Comparison of ENCODE assay signal across 9 cellular contexts in the genomic region with DNA sequence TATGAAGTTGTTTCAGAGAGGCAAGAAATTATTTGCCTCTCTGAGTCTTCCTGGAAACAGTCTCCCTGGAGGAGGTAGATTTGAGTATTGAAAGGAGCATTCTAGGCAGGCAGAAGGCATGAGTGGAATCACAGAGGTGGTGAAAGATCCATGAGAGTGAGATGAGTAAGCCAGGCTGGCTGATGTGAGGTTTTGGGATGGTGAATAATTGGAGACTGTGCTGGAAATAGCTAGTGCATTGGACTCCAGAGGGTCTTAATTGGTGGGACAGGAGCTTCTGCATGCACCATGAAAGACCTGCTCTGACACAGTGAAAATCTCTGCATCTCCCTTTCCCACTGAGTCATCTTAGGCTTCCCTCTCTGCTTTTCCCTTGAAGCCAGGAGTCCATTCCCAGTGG. TPM values are rescaled to one million over a fixed set of nuclear protein-coding genes. Genes with fewer than 3 reads are reported as not detected.
DNase-seq lines count a peak whose midpoint lies in the region; ATAC-seq and TF ChIP-seq lines count a peak whose summit lies in the region.
"Had no signal": no experiment of that assay in that cellular context is flagged by ENCODE, and none has a peak within 500 bp of the region (broad histone marks: within the 10 kb centered on the region; RNA-seq: fewer than 3 reads in every experiment).

No MANE protein-coding gene starts in this region.

- TF ChIP-seq CTCF in heart right ventricle (IDR thresholded peaks at IDR 0.05) (no peak), suprapubic skin (IDR thresholded peaks at IDR 0.05) (no peak)

- peaks cover 0 to 44% (median 16%) of the 10 kb centered on the region in 9 donors for H3K4me1 ChIP-seq in heart right ventricle
- peaks cover 17% of the 10 kb centered on the region for H3K4me1 ChIP-seq in suprapubic skin

- TF ChIP-seq EP300 in suprapubic skin (IDR thresholded peaks at IDR 0.05): no peak

- H3K4me3 Mint-ChIP-seq in activated T-cell treated with anti-CD3 and anti-CD28 coated beads, Interleukin-2, amount 50 U/mL, for 4 hours: peak overlapping the region; percentile 68
- no peak overlapping the region for H3K4me3 Mint-ChIP-seq in activated CD8-positive, alpha-beta T cell treated with anti-CD3 and anti-CD28 coated beads, Interleukin-2, amount 10 ng/mL, durations not matched to agents 7 days and 5 days

- no peaks in the 10 kb centered on the region for H3K9me3 Mint-ChIP-seq in activated T-cell treated with anti-CD3 and anti-CD28 coated beads, Interleukin-2, amount 50 U/mL, for 4 hours
- H3K9me3 Mint-ChIP-seq in activated CD8-positive, alpha-beta T cell treated with anti-CD3 and anti-CD28 coated beads, Interleukin-2, amount 10 ng/mL, durations not matched to agents 7 days and 5 days (ENCODE audit: insufficient read depth): no peaks in the 10 kb centered on the region

- H3K4me3 ChIP-seq in heart right ventricle: no peak overlapping the region
- H3K4me3 ChIP-seq in suprapubic skin: no peak overlapping the region

- H3K4me1 Mint-ChIP-seq in activated T-cell treated with anti-CD3 and anti-CD28 coated beads, Interleukin-2, amount 50 U/mL, for 4 hours (ENCODE audit: low read depth): peaks cover 84% of the 10 kb centered on the region
- H3K4me1 Mint-ChIP-seq in activated CD8-positive, alpha-beta T cell treated with anti-CD3 and anti-CD28 coated beads, Interleukin-2, amount 10 ng/mL, durations not matched to agents 7 days and 5 days (ENCODE audit: low read depth): peaks cover 49% of the 10 kb centered on the region

- DNase-seq in activated T-cell treated with anti-CD3 and anti-CD28 coated beads, Interleukin-2, amount 50 U/mL, for 4 hours: no peak
- no peak for DNase-seq in activated T-cell treated with anti-CD3 and anti-CD28 coated beads, Interleukin-2, amount 50 U/mL, for 48 hours
- no peak for DNase-seq in activated CD8-positive, alpha-beta T cell treated with anti-CD3 and anti-CD28 coated beads, Interleukin-2, amount 10 ng/mL, durations not matched to agents 7 days and 5 days
- no peak for DNase-seq in heart right ventricle
- no peak for DNase-seq in suprapubic skin (ENCODE audit: low spot score in 2 of 2)
- no peak for DNase-seq in COR-L47 (lab: John Stamatoyannopoulos, UW)
- no peak for DNase-seq in stimulated activated CD4-positive, alpha-beta T cell treated with anti-CD3 and anti-CD28 coated beads, Interleukin-4, amount 100 ng/mL, for 1 hour
- no peak for DNase-seq in NCI-H774 (lab: John Stamatoyannopoulos, UW)
- DNase-seq: activated gamma-delta T cell treated with Interleukin-2 at 50 U/mL for 16 hours had no signal

- CTCF ChIA-PET in activated CD8-positive, alpha-beta T cell treated with anti-CD3 and anti-CD28 coated beads, Interleukin-2, amount 10 ng/mL, durations not matched to agents 7 days and 5 days (lab: Charles Lee): interaction anchor here (0.7 to 4.1 kb wide), 9 partner anchors 10 to 252 kb away, joined by 3 to 17 read pairs (median 6); partner anchors contain the start of gene CDC42EP3

- H3K36me3 Mint-ChIP-seq in activated T-cell treated with anti-CD3 and anti-CD28 coated beads, Interleukin-2, amount 50 U/mL, for 4 hours (ENCODE audit: insufficient read depth): peaks cover 3% of the 10 kb centered on the region
- H3K36me3 Mint-ChIP-seq in activated CD8-positive, alpha-beta T cell treated with anti-CD3 and anti-CD28 coated beads, Interleukin-2, amount 10 ng/mL, durations not matched to agents 7 days and 5 days (ENCODE audit: low read depth): peaks cover 16% of the 10 kb centered on the region

- H3K9me3 ChIP-seq in heart right ventricle (no peaks in the 10 kb centered on the region), suprapubic skin (no peaks in the 10 kb centered on the region)

- H3K27ac ChIP-seq in heart right ventricle (peak overlapping the region in 6 of 10 donors; percentile 12 to 78 (median 70)), suprapubic skin (peak overlapping the region; percentile 39)

- POLR2A ChIA-PET in activated CD8-positive, alpha-beta T cell treated with anti-CD3 and anti-CD28 coated beads, Interleukin-2, amount 10 ng/mL, durations not matched to agents 7 days and 5 days (lab: Charles Lee): interaction anchor here (1.0 to 2.5 kb wide), 5 partner anchors 10 to 75 kb away, joined by 3 to 11 read pairs (median 3); no protein-coding TSS in a partner anchor

- H3K27me3 ChIP-seq in heart right ventricle (no peaks in the 10 kb centered on the region), suprapubic skin (no peaks in the 10 kb centered on the region)

- no peak for TF ChIP-seq POLR2A in suprapubic skin (IDR thresholded peaks at IDR 0.05)

- H3K27me3 Mint-ChIP-seq in activated T-cell treated with anti-CD3 and anti-CD28 coated beads, Interleukin-2, amount 50 U/mL, for 4 hours (ENCODE audit: low read depth): no peaks in the 10 kb centered on the region
- H3K27me3 Mint-ChIP-seq in activated CD8-positive, alpha-beta T cell treated with anti-CD3 and anti-CD28 coated beads, Interleukin-2, amount 10 ng/mL, durations not matched to agents 7 days and 5 days (ENCODE audit: low read depth): no peaks in the 10 kb centered on the region

- intact Hi-C loops in heart right ventricle (cut with DNase I): no loop called here

- peak overlapping the region; percentile 91 for H3K27ac Mint-ChIP-seq in activated CD8-positive, alpha-beta T cell treated with anti-CD3 and anti-CD28 coated beads, Interleukin-2, amount 10 ng/mL, durations not matched to agents 7 days and 5 days

- ATAC-seq in activated T-cell treated with anti-CD3 and anti-CD28 coated beads, Interleukin-2, amount 50 U/mL, for 4 hours: no peak
- no peak for ATAC-seq in activated CD8-positive, alpha-beta T cell treated with anti-CD3 and anti-CD28 coated beads, Interleukin-2, amount 10 ng/mL, durations not matched to agents 7 days and 5 days
- ATAC-seq in heart right ventricle: peak in 5 of 8 donors; percentile 35 to 63 (median 46)

- H3K36me3 ChIP-seq in heart right ventricle (no peaks in the 10 kb centered on the region), suprapubic skin (no peaks in the 10 kb centered on the region)

RNA-seq across cellular contexts. Expression of gene CDC42EP3, which starts 46.3 kb away (rescaled TPM):
- 10 to 100 TPM; 31.6 to 58.1 (median 39.4) TPM for total RNA-seq in activated T-cell treated with anti-CD3 and anti-CD28 coated beads, Interleukin-2, amount 50 U/mL, for 4 hours
- total RNA-seq in activated CD8-positive, alpha-beta T cell treated with anti-CD3 and anti-CD28 coated beads, Interleukin-2, amount 10 ng/mL, durations not matched to agents 7 days and 5 days: 10 to 100 TPM; 30.1 to 33.2 TPM
- total RNA-seq in heart right ventricle (100 to 1,000 TPM in 6 of 10 donors, 10 to 100 TPM in 4; 67.3 to 188 (median 143) TPM), suprapubic skin (10 to 100 TPM in 3 of 4 donors, 1 to 10 TPM in 1; 9.0 to 38.0 (median 23.5) TPM)
- 10 to 100 TPM; 28.4 to 32.9 TPM for polyA plus RNA-seq in heart right ventricle

Comparison
In these comparisons a context has a peak if more than half of its experiments do, and no peak if none do; other contexts are left out.
1. ATAC-seq: peak in heart right ventricle (5 of 8); none in activated T-cell treated with anti-CD3 and anti-CD28 coated beads, Interleukin-2, amount 50 U/mL, for 4 hours (0 of 2) and activated CD8-positive, alpha-beta T cell treated with anti-CD3 and anti-CD28 coated beads, Interleukin-2, amount 10 ng/mL, durations not matched to agents 7 days and 5 days (single experiment).